1 cellular context compared by ENCODE assay signal in genomic region chr12:121003650-121004049, GRCh38.
TF ChIP-seq lines count a peak whose summit lies in the region.

No MANE protein-coding gene starts in this region.

TF ChIP-seq in K562, 482 proteins besides CTCF, POLR2A, EP300 and RAD21:
- TF ChIP-seq ZNF41 (CRISPR knock-in tag; conservative IDR thresholded peaks at IDR 0.05): no peak
- TF ChIP-seq PHTF2 (CRISPR knock-in tag; IDR thresholded peaks at IDR 0.05): no peak
- no peak for TF ChIP-seq FOXJ2 (tag; IDR thresholded peaks at IDR 0.05)
- TF ChIP-seq TSHZ1 (CRISPR knock-in tag; IDR thresholded peaks at IDR 0.05): no peak
- no peak for TF ChIP-seq ZNF785 (CRISPR knock-in tag; IDR thresholded peaks at IDR 0.05)
- no peak for TF ChIP-seq ELF2 (CRISPR knock-in tag; IDR thresholded peaks at IDR 0.05)
- TF ChIP-seq POLR2G (IDR thresholded peaks at IDR 0.05; ENCODE audit: low read depth, low read length): no peak
- no peak for TF ChIP-seq ZNF717 (CRISPR knock-in tag; IDR thresholded peaks at IDR 0.05)
TF ChIP-seq in K562: peak in this region for 0.
